1 cellular context compared by ENCODE assay signal in the genomic region with DNA sequence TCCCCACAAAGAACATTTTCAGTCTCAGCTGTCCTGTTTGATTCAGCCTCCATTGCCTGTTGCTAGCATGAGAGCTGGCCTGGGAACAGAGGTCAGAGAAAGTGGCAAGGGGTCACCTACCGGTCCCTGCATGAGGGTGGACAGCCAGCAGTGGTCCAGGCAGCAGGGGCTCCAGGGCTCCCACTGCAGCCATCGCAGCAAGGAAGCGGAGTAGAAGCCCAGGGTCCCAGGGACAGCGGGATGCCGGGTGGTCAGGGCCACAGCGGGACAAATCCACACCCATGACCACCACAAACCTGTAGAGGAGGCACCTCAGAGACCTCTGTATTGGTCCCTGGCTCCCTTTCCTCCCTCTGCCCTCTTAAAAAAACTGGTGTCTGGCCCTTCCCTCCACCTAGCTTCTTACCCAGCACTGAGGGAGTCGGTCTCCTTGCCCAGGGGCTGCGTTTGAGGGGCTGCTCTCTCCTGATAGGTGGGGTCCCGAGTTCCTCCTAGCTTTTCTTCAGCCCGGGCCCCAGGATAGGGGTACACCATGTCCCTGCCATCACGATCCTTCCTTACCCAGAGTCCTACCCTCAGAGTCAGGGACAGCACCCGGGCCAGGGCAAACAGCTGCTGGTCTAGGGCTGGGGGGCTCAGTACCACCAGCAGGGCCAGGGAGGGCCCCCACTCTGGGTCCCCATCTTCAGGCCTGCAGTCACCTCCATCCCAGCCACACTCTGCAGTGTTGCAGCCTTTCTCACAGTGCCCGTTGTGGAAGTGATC.
TF ChIP-seq lines count a peak whose summit lies in the region.

No MANE protein-coding gene starts in this region.

TF ChIP-seq in HepG2, 621 proteins besides CTCF, POLR2A, EP300 and RAD21:
- TF ChIP-seq, protein P1, sequence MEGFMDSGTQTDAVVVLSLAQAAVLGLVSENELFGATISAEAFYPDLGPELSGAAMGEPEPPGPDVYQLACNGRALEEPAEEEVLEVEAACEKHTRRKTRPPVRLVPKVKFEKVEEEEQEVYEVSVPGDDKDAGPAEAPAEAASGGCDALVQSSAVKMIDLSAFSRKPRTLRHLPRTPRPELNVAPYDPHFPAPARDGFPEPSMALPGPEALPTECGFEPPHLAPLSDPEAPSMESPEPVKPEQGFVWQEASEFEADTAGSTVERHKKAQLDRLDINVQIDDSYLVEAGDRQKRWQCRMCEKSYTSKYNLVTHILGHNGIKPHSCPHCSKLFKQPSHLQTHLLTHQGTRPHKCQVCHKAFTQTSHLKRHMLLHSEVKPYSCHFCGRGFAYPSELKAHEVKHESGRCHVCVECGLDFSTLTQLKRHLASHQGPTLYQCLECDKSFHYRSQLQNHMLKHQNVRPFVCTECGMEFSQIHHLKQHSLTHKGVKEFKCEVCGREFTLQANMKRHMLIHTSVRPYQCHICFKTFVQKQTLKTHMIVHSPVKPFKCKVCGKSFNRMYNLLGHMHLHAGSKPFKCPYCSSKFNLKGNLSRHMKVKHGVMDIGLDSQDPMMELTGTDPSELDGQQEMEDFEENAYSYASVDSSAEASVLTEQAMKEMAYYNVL (CRISPR knock-in tag; IDR thresholded peaks at IDR 0.05; ENCODE audit: borderline replicate concordance), result 0 out of 2 replicates have a peak, but pooled peaks have one; percentile 32
- TF ChIP-seq TARDBP (CRISPR knock-in tag; IDR thresholded peaks at IDR 0.05), result no peak
- TF ChIP-seq, protein P2, sequence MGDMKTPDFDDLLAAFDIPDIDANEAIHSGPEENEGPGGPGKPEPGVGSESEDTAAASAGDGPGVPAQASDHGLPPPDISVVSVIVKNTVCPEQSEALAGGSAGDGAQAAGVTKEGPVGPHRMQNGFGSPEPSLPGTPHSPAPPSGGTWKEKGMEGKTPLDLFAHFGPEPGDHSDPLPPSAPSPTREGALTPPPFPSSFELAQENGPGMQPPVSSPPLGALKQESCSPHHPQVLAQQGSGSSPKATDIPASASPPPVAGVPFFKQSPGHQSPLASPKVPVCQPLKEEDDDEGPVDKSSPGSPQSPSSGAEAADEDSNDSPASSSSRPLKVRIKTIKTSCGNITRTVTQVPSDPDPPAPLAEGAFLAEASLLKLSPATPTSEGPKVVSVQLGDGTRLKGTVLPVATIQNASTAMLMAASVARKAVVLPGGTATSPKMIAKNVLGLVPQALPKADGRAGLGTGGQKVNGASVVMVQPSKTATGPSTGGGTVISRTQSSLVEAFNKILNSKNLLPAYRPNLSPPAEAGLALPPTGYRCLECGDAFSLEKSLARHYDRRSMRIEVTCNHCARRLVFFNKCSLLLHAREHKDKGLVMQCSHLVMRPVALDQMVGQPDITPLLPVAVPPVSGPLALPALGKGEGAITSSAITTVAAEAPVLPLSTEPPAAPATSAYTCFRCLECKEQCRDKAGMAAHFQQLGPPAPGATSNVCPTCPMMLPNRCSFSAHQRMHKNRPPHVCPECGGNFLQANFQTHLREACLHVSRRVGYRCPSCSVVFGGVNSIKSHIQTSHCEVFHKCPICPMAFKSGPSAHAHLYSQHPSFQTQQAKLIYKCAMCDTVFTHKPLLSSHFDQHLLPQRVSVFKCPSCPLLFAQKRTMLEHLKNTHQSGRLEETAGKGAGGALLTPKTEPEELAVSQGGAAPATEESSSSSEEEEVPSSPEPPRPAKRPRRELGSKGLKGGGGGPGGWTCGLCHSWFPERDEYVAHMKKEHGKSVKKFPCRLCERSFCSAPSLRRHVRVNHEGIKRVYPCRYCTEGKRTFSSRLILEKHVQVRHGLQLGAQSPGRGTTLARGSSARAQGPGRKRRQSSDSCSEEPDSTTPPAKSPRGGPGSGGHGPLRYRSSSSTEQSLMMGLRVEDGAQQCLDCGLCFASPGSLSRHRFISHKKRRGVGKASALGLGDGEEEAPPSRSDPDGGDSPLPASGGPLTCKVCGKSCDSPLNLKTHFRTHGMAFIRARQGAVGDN (CRISPR knock-in tag; IDR thresholded peaks at IDR 0.05), result 0 out of 2 replicates have a peak, but pooled peaks have one; percentile 12
TF ChIP-seq in HepG2: peak in this region for 2.
